14 cellular contexts compared by ENCODE assay signal in the genomic region with DNA sequence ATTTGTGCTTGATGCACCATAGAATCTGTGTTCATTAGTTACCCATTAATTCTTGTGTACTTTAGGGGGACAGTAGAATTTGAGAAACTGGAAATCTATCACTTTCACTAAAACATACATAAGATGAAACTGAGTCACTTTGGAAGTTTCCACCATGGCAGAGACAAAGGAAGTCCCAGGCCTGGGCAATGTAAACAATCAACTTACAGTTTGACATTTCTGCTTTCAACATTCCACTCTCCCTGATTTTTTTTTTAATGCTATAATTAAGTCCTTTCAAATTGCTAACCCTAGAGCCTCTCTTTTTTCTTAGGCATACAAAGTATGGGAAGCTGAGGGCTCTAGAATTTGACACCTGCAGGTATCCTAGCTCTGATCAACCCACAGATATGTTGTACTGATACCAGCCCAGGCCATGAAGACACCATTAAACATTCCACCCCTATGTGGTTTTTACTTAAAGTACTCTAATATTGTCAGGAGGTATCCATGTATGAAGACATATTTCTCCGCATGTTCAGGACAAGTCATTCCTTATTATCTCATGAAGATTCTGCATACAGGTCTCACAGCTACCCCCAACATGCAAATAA.
A peak's percentile ranks its signal among the peaks of the same experiment; 100 is the strongest.
DNase-seq lines count a peak whose midpoint lies in the region; ATAC-seq and TF ChIP-seq lines count a peak whose summit lies in the region.
"Had no signal": no experiment of that assay in that cellular context is flagged by ENCODE, and none has a peak within 500 bp of the region (broad histone marks: within the 10 kb centered on the region; RNA-seq: fewer than 3 reads in every experiment).

No MANE protein-coding gene starts in this region.

- CTCF ChIA-PET in SK-N-SH (lab: Yijun Ruan, JAX), result interaction anchor here (1.2 to 6.1 kb wide), 2 partner anchors 10 to 13 kb away, joined by 4 to 50 read pairs; no protein-coding TSS in a partner anchor

- H3K9me2 ChIP-seq in SK-N-SH, result no peaks in the 10 kb centered on the region

- DNase-seq in SK-N-SH (no peak), M059J (ENCODE audit: low read depth) (peak; percentile 25), esophagus muscularis mucosa (ENCODE audit: extremely low spot score) (no peak), progenitor cell of endocrine pancreas (ENCODE audit: low spot score, unreplicated experiment) (no peak), GM13977 (ENCODE audit: low spot score) (no peak)
- DNase-seq: KBM-7, NCI-H2171 had no signal

- peaks cover 3% of the 10 kb centered on the region for H3K9me3 Mint-ChIP-seq in progenitor cell of endocrine pancreas (ENCODE audit: low read depth)

- H3K4me3 ChIP-seq in SK-N-SH (ENCODE audit: low read depth in 2 of 2, low read length in 1 of 2), result no peak overlapping the region
- no peak overlapping the region for H3K4me3 ChIP-seq in esophagus muscularis mucosa
- H3K4me3 ChIP-seq: GM12878, psoas muscle, thoracic aorta had no signal

- H3K4me3 Mint-ChIP-seq in progenitor cell of endocrine pancreas (ENCODE audit: low read depth), result no peak overlapping the region

- TF ChIP-seq POLR2A in esophagus muscularis mucosa (IDR thresholded peaks at IDR 0.05; ENCODE audit: low read depth), result no peak

- intact Hi-C loops in esophagus muscularis mucosa (cut with DNase I), result no loop called here

- H2AFZ ChIP-seq in SK-N-SH (ENCODE audit: low read depth), result peak overlapping the region; percentile 68; the same call in 1 of the 2 replicates

- H3K4me1 Mint-ChIP-seq in progenitor cell of endocrine pancreas (ENCODE audit: low read depth), result peaks cover 47% of the 10 kb centered on the region

- H3F3A ChIP-seq in SK-N-SH (replicated peaks; ENCODE audit: insufficient read depth), result peaks cover 8% of the 10 kb centered on the region

- in situ Hi-C loops in GM13977 (cut with MboI; ENCODE audit: low pct_unique_long_range_greater_than_20kb, low sequenced_read_pairs, unreplicated experiment), result no loop called here

- TF ChIP-seq EP300 in SK-N-SH (IDR thresholded peaks at IDR 0.05; ENCODE audit: borderline replicate concordance in 1 of 2, low read depth in 1 of 2, low read length in 1 of 2) (no peak), esophagus muscularis mucosa (IDR thresholded peaks at IDR 0.05) (no peak)

- peak overlapping the region; percentile 8; the same call in 1 of the 2 replicates for H3K4me2 ChIP-seq in SK-N-SH

- H3K27me3 Mint-ChIP-seq in progenitor cell of endocrine pancreas, result no peaks in the 10 kb centered on the region

- ATAC-seq in SK-N-SH treated with all-trans-retinoic acid at 6 μM for 48 hours, result no peak
- ATAC-seq in HG03460 (IDR thresholded peaks at IDR 0.05; ENCODE audit: unreplicated experiment), result no peak
- ATAC-seq in GM18858 (IDR thresholded peaks at IDR 0.05; ENCODE audit: unreplicated experiment), result no peak

- H3K27ac ChIP-seq in SK-N-SH (ENCODE audit: low read depth in 2 of 2, low read length in 1 of 2), result peak overlapping the region; percentile 28 to 55; a peak in 2 of 4 replicates
- H3K27ac ChIP-seq in esophagus muscularis mucosa (replicated peaks in 1 of 4), result peak overlapping the region in 3 of 4 donors; percentile 4 to 49 (median 14)
- H3K27ac ChIP-seq: psoas muscle, thoracic aorta had no signal

- no peaks in the 10 kb centered on the region for H3K79me2 ChIP-seq in SK-N-SH (ENCODE audit: insufficient read depth)

- no peaks in the 10 kb centered on the region for H3K36me3 Mint-ChIP-seq in progenitor cell of endocrine pancreas (ENCODE audit: insufficient read depth)

- POLR2A ChIA-PET in SK-N-SH (lab: Yijun Ruan, JAX), result no interaction called here

- peak overlapping the region; percentile 76 for H3K27ac Mint-ChIP-seq in progenitor cell of endocrine pancreas

- H3K9me3 ChIP-seq in SK-N-SH (no peaks in the 10 kb centered on the region), esophagus muscularis mucosa (no peaks in the 10 kb centered on the region)
- H3K9me3 ChIP-seq: breast epithelium, psoas muscle, thoracic aorta had no signal

- no peaks in the 10 kb centered on the region for H3K27me3 ChIP-seq in SK-N-SH (ENCODE audit: insufficient read depth)
- no peaks in the 10 kb centered on the region for H3K27me3 ChIP-seq in esophagus muscularis mucosa
- H3K27me3 ChIP-seq: breast epithelium had no signal

- no peak for TF ChIP-seq CTCF in SK-N-SH (IDR thresholded peaks at IDR 0.05)
- no peak for TF ChIP-seq CTCF in esophagus muscularis mucosa (IDR thresholded peaks at IDR 0.05)
- TF ChIP-seq CTCF in progenitor cell of endocrine pancreas (IDR thresholded peaks at IDR 0.05; ENCODE audit: unreplicated experiment), result no peak
- TF ChIP-seq CTCF in GM13977 (IDR thresholded peaks at IDR 0.05; ENCODE audit: extremely low read depth, insufficient read depth, missing control alignments), result no peak

- no peak overlapping the region for H3K9ac ChIP-seq in SK-N-SH

- TF ChIP-seq RAD21 in SK-N-SH (IDR thresholded peaks at IDR 0.05; ENCODE audit: low read length), result no peak

- H3K36me3 ChIP-seq in SK-N-SH (replicated peaks in 1 of 2; ENCODE audit: control insufficient read depth in 1 of 2, insufficient read depth in 2 of 2, low read length in 1 of 2) (no peaks in the 10 kb centered on the region), esophagus muscularis mucosa (no peaks in the 10 kb centered on the region)
- H3K36me3 ChIP-seq: breast epithelium, thoracic aorta had no signal

- H3K4me1 ChIP-seq in SK-N-SH (ENCODE audit: control insufficient read depth in 1 of 2, insufficient read depth in 2 of 2, low read depth in 1 of 2, low read length in 1 of 2), result peaks cover 14 to 19% of the 10 kb centered on the region in 2 experiments; a peak in 3 of 4 replicates
- H3K4me1 ChIP-seq in esophagus muscularis mucosa, result peaks cover 16 to 21% (median 18%) of the 10 kb centered on the region in 4 donors
- H3K4me1 ChIP-seq: breast epithelium had no signal

- WGBS in SK-N-SH (ENCODE audit: low lambda C conversion rate), result 55% methylated on average over 1 of the region's 1 CpG
- 100% methylated on average over 1 of the region's 1 CpG for WGBS in esophagus muscularis mucosa

- no peaks in the 10 kb centered on the region for H4K20me1 ChIP-seq in SK-N-SH (ENCODE audit: insufficient read depth)

TF ChIP-seq in SK-N-SH, 30 proteins besides CTCF, POLR2A, EP300 and RAD21:
- TF ChIP-seq, protein P1, sequence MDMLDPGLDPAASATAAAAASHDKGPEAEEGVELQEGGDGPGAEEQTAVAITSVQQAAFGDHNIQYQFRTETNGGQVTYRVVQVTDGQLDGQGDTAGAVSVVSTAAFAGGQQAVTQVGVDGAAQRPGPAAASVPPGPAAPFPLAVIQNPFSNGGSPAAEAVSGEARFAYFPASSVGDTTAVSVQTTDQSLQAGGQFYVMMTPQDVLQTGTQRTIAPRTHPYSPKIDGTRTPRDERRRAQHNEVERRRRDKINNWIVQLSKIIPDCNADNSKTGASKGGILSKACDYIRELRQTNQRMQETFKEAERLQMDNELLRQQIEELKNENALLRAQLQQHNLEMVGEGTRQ (IDR thresholded peaks at IDR 0.05; ENCODE audit: borderline replicate concordance, low read depth, low read length), result no peak
- TF ChIP-seq USF1 (IDR thresholded peaks at IDR 0.05; ENCODE audit: borderline replicate concordance, low read depth), result no peak
- TF ChIP-seq TAF1 (IDR thresholded peaks at IDR 0.05; ENCODE audit: borderline replicate concordance, low read depth, low read length), result no peak
- TF ChIP-seq EZH2phosphoT487 (IDR thresholded peaks at IDR 0.05; ENCODE audit: borderline replicate concordance, low read depth), result no peak
- peak; percentile 15; the same call in 1 of the 2 replicates for TF ChIP-seq TCF12 (IDR thresholded peaks at IDR 0.05)
- TF ChIP-seq ELF1 (IDR thresholded peaks at IDR 0.05), result no peak
- TF ChIP-seq JUND (IDR thresholded peaks at IDR 0.05), result no peak
- TF ChIP-seq MXI1 (IDR thresholded peaks at IDR 0.05; ENCODE audit: low read depth, low read length), result no peak
- no peak for TF ChIP-seq TEAD4 (IDR thresholded peaks at IDR 0.05; ENCODE audit: borderline replicate concordance, insufficient read depth)
TF ChIP-seq in SK-N-SH: peak in this region for 1.

TF ChIP-seq in SK-N-SH treated with all-trans-retinoic acid at 6 μM for 48 hours, 23 proteins besides CTCF, POLR2A, EP300 and RAD21 (continues in another document):
- TF ChIP-seq ZC3H10 (CRISPR knock-in tag; IDR thresholded peaks at IDR 0.05), result no peak
- no peak for TF ChIP-seq PPARA (CRISPR knock-in tag; IDR thresholded peaks at IDR 0.05; ENCODE audit: borderline replicate concordance)
- no peak for TF ChIP-seq TCF4 (CRISPR knock-in tag; IDR thresholded peaks at IDR 0.05; ENCODE audit: borderline replicate concordance)
- TF ChIP-seq CREB5 (CRISPR knock-in tag; IDR thresholded peaks at IDR 0.05; ENCODE audit: low read depth), result no peak
- TF ChIP-seq ARNTL (CRISPR knock-in tag; IDR thresholded peaks at IDR 0.05; ENCODE audit: borderline replicate concordance, low read depth), result no peak
- TF ChIP-seq RARB (CRISPR knock-in tag; IDR thresholded peaks at IDR 0.05), result no peak
- no peak for TF ChIP-seq SNAI2 (CRISPR knock-in tag; IDR thresholded peaks at IDR 0.05)
- no peak for TF ChIP-seq ZNF565 (CRISPR knock-in tag; conservative IDR thresholded peaks at IDR 0.05; ENCODE audit: low read depth)
